ENCODE assay signal across 9 cellular contexts in genomic region chr2:82199493-82199852, GRCh38.
"Had no signal": no experiment of that assay in that cellular context is flagged by ENCODE, and none has a peak within 500 bp of the region (broad histone marks: within the 10 kb centered on the region; RNA-seq: fewer than 3 reads in every experiment).

No MANE protein-coding gene starts in this region.

- H3K36me3 Mint-ChIP-seq: IgD-negative memory B cell had no signal

- ATAC-seq: HCT116, HepG2 had no signal

- H3K27ac ChIP-seq: GM23248, HL-60 had no signal

- FAIRE-seq: HepG2 had no signal

- H3K4me3 Mint-ChIP-seq: HFFc6, IgD-negative memory B cell had no signal

- H3K9me3 ChIP-seq: HAP-1 had no signal

- H3K27me3 Mint-ChIP-seq: IgD-negative memory B cell had no signal

- H3K4me1 Mint-ChIP-seq: IgD-negative memory B cell had no signal

- H3K4me3 ChIP-seq: GM23248, HAP-1 had no signal

- H3K36me3 ChIP-seq: HAP-1 had no signal

- H3K4me1 ChIP-seq: HAP-1 had no signal

- DNase-seq: GM23248, H7, HFFc6, KBM-7 had no signal

- H3K27ac Mint-ChIP-seq: HFFc6, IgD-negative memory B cell had no signal
